In genomic region chr5:132491368-132492364, GRCh38 we compare ENCODE assay signal across 8 cellular contexts. TPM values are rescaled to one million over a fixed set of nuclear protein-coding genes. Genes with fewer than 3 reads are reported as not detected.
A peak's percentile ranks its signal among the peaks of the same experiment; 100 is the strongest.
DNase-seq lines count a peak whose midpoint lies in the region; ATAC-seq and TF ChIP-seq lines count a peak whose summit lies in the region.

No MANE protein-coding gene starts in this region.

- DNase-seq in activated CD4-positive, alpha-beta memory T cell treated with anti-CD3 and anti-CD28 coated beads, Interleukin-2, amount 10 ng/mL, durations not matched to agents 7 days and 5 days = peak; percentile 59
- DNase-seq in fibroblast of pulmonary artery (ENCODE audit: low read depth) (no peak), NCI-H1092 (lab: John Stamatoyannopoulos, UW) (no peak), D341Med (ENCODE audit: low spot score) (no peak), DMS 273 (lab: John Stamatoyannopoulos, UW; ENCODE audit: unreplicated experiment) (no peak)

- ATAC-seq in GM19025 (IDR thresholded peaks at IDR 0.05; ENCODE audit: low read depth, unreplicated experiment) (peak; percentile 19), HG03097 (IDR thresholded peaks at IDR 0.05; ENCODE audit: low FRiP score, unreplicated experiment) (peak; percentile 16)

- H3K36me3 Mint-ChIP-seq in activated CD4-positive, alpha-beta memory T cell treated with anti-CD3 and anti-CD28 coated beads, Interleukin-2, amount 10 ng/mL, durations not matched to agents 7 days and 5 days (ENCODE audit: low read depth) = peaks cover 41% of the 10 kb centered on the region

- H3K4me3 ChIP-seq in fibroblast of pulmonary artery (replicated peaks; ENCODE audit: low read depth, low read length) (peak overlapping the region; percentile 52), rectal smooth muscle tissue (ENCODE audit: low read length) (peak overlapping the region; percentile 68)

- H3K4me1 Mint-ChIP-seq in activated CD4-positive, alpha-beta memory T cell treated with anti-CD3 and anti-CD28 coated beads, Interleukin-2, amount 10 ng/mL, durations not matched to agents 7 days and 5 days = peaks cover 60% of the 10 kb centered on the region

- H3K36me3 ChIP-seq in rectal smooth muscle tissue (ENCODE audit: control insufficient read depth, insufficient read depth, low read length) = peaks cover 16% of the 10 kb centered on the region

- peak overlapping the region; percentile 91 for H3K27ac ChIP-seq in rectal smooth muscle tissue (ENCODE audit: low read depth, low read length)

- CTCF ChIA-PET in activated CD4-positive, alpha-beta memory T cell treated with anti-CD3 and anti-CD28 coated beads, Interleukin-2, amount 10 ng/mL, durations not matched to agents 7 days and 5 days (lab: Charles Lee) = interaction anchor here (1.1 to 7.1 kb wide), 17 partner anchors 9 to 105 kb away, joined by 3 to 66 read pairs (median 14); no protein-coding TSS in a partner anchor

- peaks cover 28% of the 10 kb centered on the region for H3K4me1 ChIP-seq in rectal smooth muscle tissue (ENCODE audit: control insufficient read depth, insufficient read depth, low read length)

- H3K27me3 ChIP-seq in rectal smooth muscle tissue (ENCODE audit: control insufficient read depth, insufficient read depth, low read length) = no peaks in the 10 kb centered on the region

- H3K4me3 Mint-ChIP-seq in activated CD4-positive, alpha-beta memory T cell treated with anti-CD3 and anti-CD28 coated beads, Interleukin-2, amount 10 ng/mL, durations not matched to agents 7 days and 5 days = peak overlapping the region; percentile 75

- no peaks in the 10 kb centered on the region for H3K27me3 Mint-ChIP-seq in activated CD4-positive, alpha-beta memory T cell treated with anti-CD3 and anti-CD28 coated beads, Interleukin-2, amount 10 ng/mL, durations not matched to agents 7 days and 5 days

- POLR2A ChIA-PET in activated CD4-positive, alpha-beta memory T cell treated with anti-CD3 and anti-CD28 coated beads, Interleukin-2, amount 10 ng/mL, durations not matched to agents 7 days and 5 days (lab: Charles Lee) = interaction anchor here (0.8 to 33.4 kb wide), 20 partner anchors 0 to 1003 kb away, joined by 3 to 1155 read pairs (median 16); partner anchors contain the start of genes IRF1, RAD50 and UQCRQ

- H3K27ac Mint-ChIP-seq in activated CD4-positive, alpha-beta memory T cell treated with anti-CD3 and anti-CD28 coated beads, Interleukin-2, amount 10 ng/mL, durations not matched to agents 7 days and 5 days = peak overlapping the region; percentile 92

- no peaks in the 10 kb centered on the region for H3K9me3 Mint-ChIP-seq in activated CD4-positive, alpha-beta memory T cell treated with anti-CD3 and anti-CD28 coated beads, Interleukin-2, amount 10 ng/mL, durations not matched to agents 7 days and 5 days

- peak overlapping the region; percentile 74 for H3K9ac ChIP-seq in rectal smooth muscle tissue (ENCODE audit: low read length)

- TF ChIP-seq CTCF in fibroblast of pulmonary artery (IDR thresholded peaks at IDR 0.05; ENCODE audit: low read length, missing control alignments) = no peak

RNA-seq across cellular contexts. Expression of gene IRF1, which starts 1.1 kb away (rescaled TPM):
- 100 to 1,000 TPM; 231 to 239 TPM for total RNA-seq in activated CD4-positive, alpha-beta memory T cell treated with anti-CD3 and anti-CD28 coated beads, Interleukin-2, amount 10 ng/mL, durations not matched to agents 7 days and 5 days

RNA-seq across cellular contexts. Expression of gene IL5, which starts 51.7 kb away (rescaled TPM):
- total RNA-seq in activated CD4-positive, alpha-beta memory T cell treated with anti-CD3 and anti-CD28 coated beads, Interleukin-2, amount 10 ng/mL, durations not matched to agents 7 days and 5 days = 1 to 10 TPM; 2.6 to 3.3 TPM
